ENCODE assay signal across 8 cellular contexts in genomic region chr1:202805886-202806511, GRCh38. TPM values are rescaled to one million over a fixed set of nuclear protein-coding genes. Genes with fewer than 3 reads are reported as not detected.
DNase-seq lines count a peak whose midpoint lies in the region; ATAC-seq, FAIRE-seq and TF ChIP-seq lines count a peak whose summit lies in the region.

No MANE protein-coding gene starts in this region.

- peaks cover 1% of the 10 kb centered on the region for H3K9me1 ChIP-seq in endothelial cell of umbilical vein (replicated peaks; ENCODE audit: control insufficient read depth, extremely low read depth, insufficient read depth, low read length)

- TF ChIP-seq CTCF in endothelial cell of umbilical vein (IDR thresholded peaks at IDR 0.05; ENCODE audit: extremely low read depth in 1 of 2, insufficient read depth in 1 of 2, low read depth in 1 of 2, low read length in 2 of 2) (no peak), omental fat pad (IDR thresholded peaks at IDR 0.05) (no peak)

- peak overlapping the region in 2 of 3 experiments; percentile 55 to 99 for H3K4me3 ChIP-seq in endothelial cell of umbilical vein (replicated peaks in 1 of 3; ENCODE audit: insufficient read depth in 1 of 3, low read depth in 1 of 3, low read length in 3 of 3)

- FAIRE-seq in endothelial cell of umbilical vein (lab: Jason Lieb, UNC), result peak; percentile 55

- CTCF ChIA-PET in endothelial cell of umbilical vein (lab: Charles Lee), result interaction anchor here (0.6 kb wide), 1 partner anchor 45 kb away, joined by 4 read pairs; no protein-coding TSS in a partner anchor

- peaks cover 0 to 2% of the 10 kb centered on the region in 2 experiments for H3K27me3 ChIP-seq in endothelial cell of umbilical vein (ENCODE audit: control insufficient read depth in 2 of 2, insufficient read depth in 2 of 2, low read length in 2 of 2)

- peaks cover 13% of the 10 kb centered on the region for H4K20me1 ChIP-seq in endothelial cell of umbilical vein (replicated peaks; ENCODE audit: control insufficient read depth, extremely low read depth, insufficient read depth, low read length)

- H3K27ac ChIP-seq in endothelial cell of umbilical vein (ENCODE audit: insufficient read depth, low read depth, low read length), result no peak overlapping the region

- dilution Hi-C loops in endothelial cell of umbilical vein (cut with MboI; ENCODE audit: extremely low pct_ligation_motif_present, low sequenced_read_pairs), result no loop called here

- TF ChIP-seq POLR2A in endothelial cell of umbilical vein (IDR thresholded peaks at IDR 0.05; ENCODE audit: low read depth, low read length), result no peak

- no peak overlapping the region for H2AFZ ChIP-seq in endothelial cell of umbilical vein (ENCODE audit: low read depth, low read length)

- H3K36me3 ChIP-seq in endothelial cell of umbilical vein (ENCODE audit: control insufficient read depth in 2 of 2, extremely low read depth in 1 of 2, insufficient read depth in 2 of 2, low read length in 2 of 2), result no peaks in the 10 kb centered on the region

- ATAC-seq in omental fat pad (ENCODE audit: low FRiP score), result peak; percentile 11
- no peak for ATAC-seq in GM21529 (IDR thresholded peaks at IDR 0.05; ENCODE audit: unreplicated experiment)
- no peak for ATAC-seq in GM18858 (IDR thresholded peaks at IDR 0.05; ENCODE audit: unreplicated experiment)
- ATAC-seq in GM21825 (IDR thresholded peaks at IDR 0.05; ENCODE audit: unreplicated experiment), result no peak

- POLR2A ChIA-PET in endothelial cell of umbilical vein (lab: Charles Lee), result no interaction called here

- DNase-seq in NCI-H82 (lab: John Stamatoyannopoulos, UW) (peak; percentile 31), NCI-H82 treated with DMSO at 0.1 percent for 48 hours (lab: John Stamatoyannopoulos, UW; ENCODE audit: unreplicated experiment) (no peak), SKM-1 (lab: John Stamatoyannopoulos, UW; ENCODE audit: unreplicated experiment) (peak; percentile 60), endothelial cell of umbilical vein (ENCODE audit: low read depth, low spot score) (peak; percentile 34), omental fat pad (ENCODE audit: low spot score) (no peak)

- peaks cover 11% of the 10 kb centered on the region for H3K4me1 ChIP-seq in endothelial cell of umbilical vein (ENCODE audit: control insufficient read depth, extremely low read depth, insufficient read depth, low read length)

- H3K4me2 ChIP-seq in endothelial cell of umbilical vein (ENCODE audit: insufficient read depth, low read length), result peak overlapping the region; percentile 75

- H3K9ac ChIP-seq in endothelial cell of umbilical vein (replicated peaks; ENCODE audit: extremely low read depth, insufficient read depth, low read length), result peak overlapping the region; percentile 76

- no peaks in the 10 kb centered on the region for H3K9me3 ChIP-seq in endothelial cell of umbilical vein (replicated peaks; ENCODE audit: control insufficient read depth, insufficient read depth, low read length)

- intact Hi-C loops in endothelial cell of umbilical vein (cut with micrococcal nuclease), result no loop called here

- peaks cover 67% of the 10 kb centered on the region for H3K79me2 ChIP-seq in endothelial cell of umbilical vein (ENCODE audit: control insufficient read depth, insufficient read depth, low read length)

- no TSS peak for BruUV-seq in endothelial cell of umbilical vein (replicated peaks; lab: Mats Ljungman, UMichigan)

TF ChIP-seq in endothelial cell of umbilical vein, 7 proteins besides CTCF, POLR2A, EP300 and RAD21:
- TF ChIP-seq JUN (IDR thresholded peaks at IDR 0.05; ENCODE audit: borderline replicate concordance, insufficient read depth, insufficient read length, low read depth) (no peak), GATA2 (IDR thresholded peaks at IDR 0.05; ENCODE audit: insufficient read depth, insufficient read length, low read depth, low read length) (no peak)

RNA-seq across cellular contexts. Expression of gene KDM5B, which starts 2.2 kb away (rescaled TPM):
- total RNA-seq in endothelial cell of umbilical vein (65.5 and 69.8 TPM in 2 replicates), omental fat pad (10 to 100 TPM; 40.8 to 69.7 (median 45.7) TPM)
- polyA plus RNA-seq in endothelial cell of umbilical vein, result 25.2 and 25.9 TPM in 2 replicates
- 25.9 and 28.8 TPM in 2 replicates for polyA plus RNA-seq in endothelial cell of umbilical vein (2011; cell fraction: cytosol; rRNA removed)
- 85.8 and 87.1 TPM in 2 replicates for polyA plus RNA-seq in endothelial cell of umbilical vein (2011; cell fraction: nucleus; rRNA removed)
- 33.0 and 34.5 TPM in 2 replicates for polyA plus RNA-seq in endothelial cell of umbilical vein (2012)
- 107 and 108 TPM in 2 replicates for polyA minus RNA-seq in endothelial cell of umbilical vein
- 14.7 TPM for polyA minus RNA-seq in endothelial cell of umbilical vein (2011; cell fraction: cytosol; rRNA and poly(A)+ RNA removed)
- 138 and 155 TPM in 2 replicates for polyA minus RNA-seq in endothelial cell of umbilical vein (2011; cell fraction: nucleus; rRNA and poly(A)+ RNA removed)

RNA-seq across cellular contexts. Expression of gene PCAT6, which starts 4.8 kb away (rescaled TPM):
- total RNA-seq in endothelial cell of umbilical vein (1.5 and 1.7 TPM in 2 replicates), omental fat pad (not detected)
- 2.4 and 2.9 TPM in 2 replicates for polyA plus RNA-seq in endothelial cell of umbilical vein
- polyA plus RNA-seq in endothelial cell of umbilical vein (2011; cell fraction: cytosol; rRNA removed), result 1.3 and 1.6 TPM in 2 replicates
- 0.85 and 1.2 TPM in 2 replicates for polyA plus RNA-seq in endothelial cell of umbilical vein (2011; cell fraction: nucleus; rRNA removed)
- 2.0 and 4.7 TPM in 2 replicates for polyA plus RNA-seq in endothelial cell of umbilical vein (2012)
- polyA minus RNA-seq in endothelial cell of umbilical vein, result 0.87 and 0.96 TPM in 2 replicates
- not detected for polyA minus RNA-seq in endothelial cell of umbilical vein (2011; cell fraction: cytosol; rRNA and poly(A)+ RNA removed)
- polyA minus RNA-seq in endothelial cell of umbilical vein (2011; cell fraction: nucleus; rRNA and poly(A)+ RNA removed), result 1.2 and 2.5 TPM in 2 replicates

Comparison
In these comparisons a context has a peak if more than half of its experiments do, and no peak if none do; other contexts are left out.
1. DNase-seq: peak in NCI-H82 (single experiment), SKM-1 (single experiment) and endothelial cell of umbilical vein (single experiment); none in NCI-H82 treated with DMSO at 0.1 percent for 48 hours (single experiment) and omental fat pad (single experiment).